21 cellular contexts compared by ENCODE assay signal in the genomic region with DNA sequence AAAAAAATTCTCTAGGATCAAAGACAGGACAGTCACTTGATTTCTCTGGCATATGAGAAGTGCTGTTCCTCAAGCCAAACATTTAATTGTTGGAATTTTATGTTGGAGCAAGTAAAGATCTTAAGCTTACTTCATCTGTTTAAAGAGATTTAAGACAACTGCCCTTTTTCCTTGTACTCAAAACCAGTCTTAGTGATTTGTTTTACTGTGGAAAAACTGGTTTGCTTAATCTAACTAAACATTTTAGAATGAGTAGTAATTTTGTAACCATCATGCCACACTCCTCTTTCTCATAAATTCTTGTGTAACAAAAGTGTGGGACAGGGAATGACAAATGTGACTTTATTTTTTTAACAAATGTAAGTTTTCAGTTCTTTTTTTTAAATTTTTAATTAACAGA. TPM values are rescaled to one million over a fixed set of nuclear protein-coding genes. Genes with fewer than 3 reads are reported as not detected.
A peak's percentile ranks its signal among the peaks of the same experiment; 100 is the strongest.
DNase-seq lines count a peak whose midpoint lies in the region; ATAC-seq, FAIRE-seq and TF ChIP-seq lines count a peak whose summit lies in the region.
"Had no signal": no experiment of that assay in that cellular context is flagged by ENCODE, and none has a peak within 500 bp of the region (broad histone marks: within the 10 kb centered on the region; RNA-seq: fewer than 3 reads in every experiment).

No MANE protein-coding gene starts in this region.

- H3K4me2 ChIP-seq in GM23338: no peak overlapping the region
- H3K4me2 ChIP-seq: BLaER1 treated with 17β-estradiol and CSF1 and Interleukin-3, amounts not matched to agents 10 nM and 100 nM had no signal

- peaks cover 9% of the 10 kb centered on the region for H4K20me1 ChIP-seq in GM23338 (replicated peaks; ENCODE audit: insufficient read depth)

- DNase-seq in GM23338 (ENCODE audit: low spot score) (no peak), type B pancreatic cell (ENCODE audit: extremely low spot score, unreplicated experiment) (no peak), GM20000 (ENCODE audit: low spot score) (no peak), amniotic stem cell (lab: John Stamatoyannopoulos, UW) (no peak)
- DNase-seq: CD8-positive, alpha-beta T cell; MV-4-11; NCI-H1417; NCI-H187; NCI-H2107; NCI-H2227 treated with DMSO at 0.1 percent for 48 hours; NCI-H510A treated with DMSO at 0.1 percent for 48 hours; NCI-H82; OCI-M1; SJCRH30 had no signal

- H3K4me1 ChIP-seq in GM23338 (ENCODE audit: insufficient read depth): 0 out of 2 replicates have a peak, but pooled peaks cover 3% of the 10 kb centered on the region
- H3K4me1 ChIP-seq: BLaER1 treated with 17β-estradiol and CSF1 and Interleukin-3, amounts not matched to agents 10 nM and 100 nM; SJCRH30 had no signal

- H3K27me3 ChIP-seq in GM23338 (ENCODE audit: insufficient read depth): no peaks in the 10 kb centered on the region
- H3K27me3 ChIP-seq: BLaER1 treated with 17β-estradiol and CSF1 and Interleukin-3, amounts not matched to agents 10 nM and 100 nM; SJCRH30 had no signal

- H3F3A ChIP-seq in GM23338 (replicated peaks; ENCODE audit: low read depth): no peaks in the 10 kb centered on the region

- H3K9me2 ChIP-seq in GM23338 (ENCODE audit: insufficient read depth): no peaks in the 10 kb centered on the region

- H3K4me3 ChIP-seq in GM23338: no peak overlapping the region
- H3K4me3 ChIP-seq: BLaER1 treated with 17β-estradiol and CSF1 and Interleukin-3, amounts not matched to agents 10 nM and 100 nM; SJCRH30 had no signal

- H3K36me3 Mint-ChIP-seq in GM23338 (ENCODE audit: low read depth) (peaks cover 41% of the 10 kb centered on the region), type B pancreatic cell (peaks cover 26% of the 10 kb centered on the region)

- peaks cover 2% of the 10 kb centered on the region; the same call in 2 of the 3 replicates for H3K4me1 Mint-ChIP-seq in GM23338
- peaks cover 5% of the 10 kb centered on the region for H3K4me1 Mint-ChIP-seq in type B pancreatic cell (ENCODE audit: unreplicated experiment)

- H3K27me3 Mint-ChIP-seq in GM23338 (ENCODE audit: insufficient read depth, low read depth, poor library complexity): peaks cover 3% of the 10 kb centered on the region
- no peaks in the 10 kb centered on the region for H3K27me3 Mint-ChIP-seq in type B pancreatic cell

- peaks cover 21% of the 10 kb centered on the region for H3K36me3 ChIP-seq in GM23338 (ENCODE audit: insufficient read depth)
- H3K36me3 ChIP-seq: SJCRH30 had no signal

- H3K79me2 ChIP-seq in GM23338 (replicated peaks; ENCODE audit: insufficient read depth): peaks cover 44% of the 10 kb centered on the region

- H3K9me3 Mint-ChIP-seq in GM23338 (no peaks in the 10 kb centered on the region), type B pancreatic cell (no peaks in the 10 kb centered on the region)
- H3K9me3 Mint-ChIP-seq: CD8-positive, alpha-beta T cell had no signal

- H3K27ac ChIP-seq in GM23338 (ENCODE audit: low read depth) (no peak overlapping the region), VCaP (peak overlapping the region; percentile 45; the same call in 1 of the 2 replicates)
- H3K27ac ChIP-seq: BLaER1 treated with 17β-estradiol and CSF1 and Interleukin-3, amounts not matched to agents 10 nM and 100 nM; RWPE1; SJCRH30 had no signal

- peak; percentile 9 for FAIRE-seq in islet of Langerhans (lab: Jason Lieb, UNC)
- FAIRE-seq: GM12892, H1 had no signal

- H3K27ac Mint-ChIP-seq in GM23338 (peak overlapping the region; percentile 88), type B pancreatic cell (peak overlapping the region; percentile 88)
- H3K27ac Mint-ChIP-seq: CD8-positive, alpha-beta T cell had no signal

- H2AFZ ChIP-seq in GM23338: no peak overlapping the region

- no peak for TF ChIP-seq CTCF in GM23338 (conservative IDR thresholded peaks at IDR 0.05; ENCODE audit: low read depth in 2 of 2)
- no peak for TF ChIP-seq CTCF in VCaP (conservative IDR thresholded peaks at IDR 0.05)
- TF ChIP-seq CTCF in type B pancreatic cell (conservative IDR thresholded peaks at IDR 0.05): no peak
- no peak for TF ChIP-seq CTCF in GM20000 (IDR thresholded peaks at IDR 0.05; ENCODE audit: extremely low read depth, missing control alignments)

- no peak for ATAC-seq in GM23338
- ATAC-seq in GM18867 (IDR thresholded peaks at IDR 0.05; ENCODE audit: unreplicated experiment): no peak
- ATAC-seq: CD8-positive, alpha-beta T cell had no signal

- H3K4me3 Mint-ChIP-seq in GM23338 (no peak overlapping the region), type B pancreatic cell (peak overlapping the region; percentile 17)
- H3K4me3 Mint-ChIP-seq: CD8-positive, alpha-beta T cell had no signal

TF ChIP-seq in GM23338, 12 proteins besides CTCF, POLR2A, EP300 and RAD21 (continues in another document):
- TF ChIP-seq ZNF114 (CRISPR knock-in tag; IDR thresholded peaks at IDR 0.05) (no peak), POLR2AphosphoS5 (IDR thresholded peaks at IDR 0.05; ENCODE audit: low read depth) (no peak), CREB1 (CRISPR knock-in tag; IDR thresholded peaks at IDR 0.05; ENCODE audit: low read depth) (no peak), EZH2 (IDR thresholded peaks at IDR 0.05; ENCODE audit: low read depth, unreplicated experiment) (no peak), NANOG (IDR thresholded peaks at IDR 0.05; ENCODE audit: borderline replicate concordance) (no peak), EZH2phosphoT487 (IDR thresholded peaks at IDR 0.05; ENCODE audit: unreplicated experiment) (no peak), STAT1 (IDR thresholded peaks at IDR 0.05; ENCODE audit: unreplicated experiment) (no peak), JUNB (IDR thresholded peaks at IDR 0.05; ENCODE audit: unreplicated experiment) (no peak)
- TF ChIP-seq, protein P1, sequence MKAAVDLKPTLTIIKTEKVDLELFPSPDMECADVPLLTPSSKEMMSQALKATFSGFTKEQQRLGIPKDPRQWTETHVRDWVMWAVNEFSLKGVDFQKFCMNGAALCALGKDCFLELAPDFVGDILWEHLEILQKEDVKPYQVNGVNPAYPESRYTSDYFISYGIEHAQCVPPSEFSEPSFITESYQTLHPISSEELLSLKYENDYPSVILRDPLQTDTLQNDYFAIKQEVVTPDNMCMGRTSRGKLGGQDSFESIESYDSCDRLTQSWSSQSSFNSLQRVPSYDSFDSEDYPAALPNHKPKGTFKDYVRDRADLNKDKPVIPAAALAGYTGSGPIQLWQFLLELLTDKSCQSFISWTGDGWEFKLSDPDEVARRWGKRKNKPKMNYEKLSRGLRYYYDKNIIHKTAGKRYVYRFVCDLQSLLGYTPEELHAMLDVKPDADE (IDR thresholded peaks at IDR 0.05): no peak
- TF ChIP-seq, protein P2, sequence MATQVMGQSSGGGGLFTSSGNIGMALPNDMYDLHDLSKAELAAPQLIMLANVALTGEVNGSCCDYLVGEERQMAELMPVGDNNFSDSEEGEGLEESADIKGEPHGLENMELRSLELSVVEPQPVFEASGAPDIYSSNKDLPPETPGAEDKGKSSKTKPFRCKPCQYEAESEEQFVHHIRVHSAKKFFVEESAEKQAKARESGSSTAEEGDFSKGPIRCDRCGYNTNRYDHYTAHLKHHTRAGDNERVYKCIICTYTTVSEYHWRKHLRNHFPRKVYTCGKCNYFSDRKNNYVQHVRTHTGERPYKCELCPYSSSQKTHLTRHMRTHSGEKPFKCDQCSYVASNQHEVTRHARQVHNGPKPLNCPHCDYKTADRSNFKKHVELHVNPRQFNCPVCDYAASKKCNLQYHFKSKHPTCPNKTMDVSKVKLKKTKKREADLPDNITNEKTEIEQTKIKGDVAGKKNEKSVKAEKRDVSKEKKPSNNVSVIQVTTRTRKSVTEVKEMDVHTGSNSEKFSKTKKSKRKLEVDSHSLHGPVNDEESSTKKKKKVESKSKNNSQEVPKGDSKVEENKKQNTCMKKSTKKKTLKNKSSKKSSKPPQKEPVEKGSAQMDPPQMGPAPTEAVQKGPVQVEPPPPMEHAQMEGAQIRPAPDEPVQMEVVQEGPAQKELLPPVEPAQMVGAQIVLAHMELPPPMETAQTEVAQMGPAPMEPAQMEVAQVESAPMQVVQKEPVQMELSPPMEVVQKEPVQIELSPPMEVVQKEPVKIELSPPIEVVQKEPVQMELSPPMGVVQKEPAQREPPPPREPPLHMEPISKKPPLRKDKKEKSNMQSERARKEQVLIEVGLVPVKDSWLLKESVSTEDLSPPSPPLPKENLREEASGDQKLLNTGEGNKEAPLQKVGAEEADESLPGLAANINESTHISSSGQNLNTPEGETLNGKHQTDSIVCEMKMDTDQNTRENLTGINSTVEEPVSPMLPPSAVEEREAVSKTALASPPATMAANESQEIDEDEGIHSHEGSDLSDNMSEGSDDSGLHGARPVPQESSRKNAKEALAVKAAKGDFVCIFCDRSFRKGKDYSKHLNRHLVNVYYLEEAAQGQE (IDR thresholded peaks at IDR 0.05; ENCODE audit: unreplicated experiment): no peak

RNA-seq across cellular contexts. Expression of a gene that starts 18.4 kb away (rescaled TPM):
- 119 and 124 TPM in 2 replicates for total RNA-seq in GM23338 (2014; rRNA removed; shearing (Covaris generic))
- polyA plus RNA-seq in GM23338 (2016; fragmentation: Nextera tagmentation; extraction: Ambion mirVana): 47.5 and 58.0 TPM in 2 replicates
- total RNA-seq in type B pancreatic cell (ENCODE audit: low replicate concordance): 47.3 and 54.9 TPM in 2 replicates

RNA-seq across cellular contexts. Expression of a gene that starts 59.1 kb away (rescaled TPM):
- total RNA-seq in GM23338 (2014; rRNA removed; shearing (Covaris generic)): 22.6 and 23.9 TPM in 2 replicates
- 65.6 and 83.5 TPM in 2 replicates for polyA plus RNA-seq in GM23338 (2016; fragmentation: Nextera tagmentation; extraction: Ambion mirVana)
- total RNA-seq in type B pancreatic cell (ENCODE audit: low replicate concordance): 38.2 and 49.3 TPM in 2 replicates
